8 cellular contexts compared by ENCODE assay signal in genomic region chr11:62881579-62882427, GRCh38. TPM values are rescaled to one million over a fixed set of nuclear protein-coding genes. Genes with fewer than 3 reads are reported as not detected.
A peak's percentile ranks its signal among the peaks of the same experiment; 100 is the strongest.
DNase-seq lines count a peak whose midpoint lies in the region; ATAC-seq and TF ChIP-seq lines count a peak whose summit lies in the region.

No MANE protein-coding gene starts in this region.

- no peaks in the 10 kb centered on the region for H3K27me3 ChIP-seq in CD4-positive, CD25-positive, alpha-beta regulatory T cell (ENCODE audit: control insufficient read depth, insufficient read depth, low read length)
- no peaks in the 10 kb centered on the region for H3K27me3 ChIP-seq in NT2/D1 (ENCODE audit: insufficient read depth, insufficient read length)
- no peaks in the 10 kb centered on the region for H3K27me3 ChIP-seq in muscle layer of colon (ENCODE audit: control insufficient read depth in 1 of 2, insufficient read depth in 2 of 2, low read length in 2 of 2)

- no peaks in the 10 kb centered on the region for H3K9me3 ChIP-seq in CD4-positive, CD25-positive, alpha-beta regulatory T cell (ENCODE audit: control insufficient read depth in 2 of 2, low read length in 2 of 2)
- H3K9me3 ChIP-seq in NT2/D1 (ENCODE audit: insufficient read depth, low read length), result no peaks in the 10 kb centered on the region
- no peaks in the 10 kb centered on the region for H3K9me3 ChIP-seq in muscle layer of colon (ENCODE audit: low read length)

- DNase-seq in CD4-positive, CD25-positive, alpha-beta regulatory T cell, result peak; percentile 90 to 96 (median 93)
- DNase-seq in NT2/D1 (ENCODE audit: low read depth, low spot score), result peak; percentile 91
- DNase-seq in activated T-cell treated with anti-CD3 and anti-CD28 coated beads for 1 hour (ENCODE audit: low read depth), result peak; percentile 86
- DNase-seq in epithelial cell of esophagus (ENCODE audit: low read depth), result peak; percentile 98
- DNase-seq in stimulated activated CD8-positive, alpha-beta memory T cell treated with anti-CD3 and anti-CD28 coated beads, Interleukin-4, amount 100 ng/mL, for 48 hours, result peak; percentile 97

- H3K9ac ChIP-seq in NT2/D1 (ENCODE audit: insufficient read length, low read depth), result peak overlapping the region; percentile 100
- peak overlapping the region; percentile 92 for H3K9ac ChIP-seq in muscle layer of colon (ENCODE audit: low read length)

- H3K27ac Mint-ChIP-seq in CD4-positive, CD25-positive, alpha-beta regulatory T cell, result peak overlapping the region; percentile 99 to 100 (median 100)

- peaks cover 42% of the 10 kb centered on the region for H3K4me1 ChIP-seq in CD4-positive, CD25-positive, alpha-beta regulatory T cell (ENCODE audit: control insufficient read depth, insufficient read depth, low read length, poor library complexity, severe bottlenecking)
- H3K4me1 ChIP-seq in NT2/D1 (ENCODE audit: insufficient read depth, insufficient read length) (peaks cover 19% of the 10 kb centered on the region), muscle layer of colon (ENCODE audit: insufficient read depth, low read length) (peaks cover 38% of the 10 kb centered on the region)

- no peaks in the 10 kb centered on the region for H3K9me3 Mint-ChIP-seq in CD4-positive, CD25-positive, alpha-beta regulatory T cell

- no peak for TF ChIP-seq CTCF in epithelial cell of esophagus (IDR thresholded peaks at IDR 0.05; ENCODE audit: insufficient read depth, low read depth, low read length, missing control alignments)

- peaks cover 42% of the 10 kb centered on the region for H3K36me3 ChIP-seq in CD4-positive, CD25-positive, alpha-beta regulatory T cell (ENCODE audit: control insufficient read depth, insufficient read depth, low read length)
- peaks cover 87% of the 10 kb centered on the region for H3K36me3 ChIP-seq in NT2/D1 (ENCODE audit: insufficient read depth, insufficient read length, low read length)
- peaks cover 42% of the 10 kb centered on the region for H3K36me3 ChIP-seq in muscle layer of colon (ENCODE audit: insufficient read depth, low read length)

- peaks cover 37% of the 10 kb centered on the region for H3K36me3 Mint-ChIP-seq in CD4-positive, CD25-positive, alpha-beta regulatory T cell

- H3K4me3 Mint-ChIP-seq in CD4-positive, CD25-positive, alpha-beta regulatory T cell, result peak overlapping the region; percentile 97 to 100 (median 100)

- H3K4me1 Mint-ChIP-seq in CD4-positive, CD25-positive, alpha-beta regulatory T cell, result peaks cover 11 to 61% (median 43%) of the 10 kb centered on the region in 4 donors

- H3K4me3 ChIP-seq in CD4-positive, CD25-positive, alpha-beta regulatory T cell (ENCODE audit: low read depth, low read length), result peak overlapping the region; percentile 96
- H3K4me3 ChIP-seq in NT2/D1 (ENCODE audit: insufficient read length, low read depth) (peak overlapping the region; percentile 99), epithelial cell of esophagus (ENCODE audit: low read length) (peak overlapping the region; percentile 88), muscle layer of colon (ENCODE audit: low read depth in 1 of 2, low read length in 2 of 2) (peak overlapping the region; percentile 80 to 90)

- ATAC-seq in CD4-positive, CD25-positive, alpha-beta regulatory T cell (ENCODE audit: low read depth in 2 of 2), result peak; percentile 74 to 77
- peak; percentile 26 for ATAC-seq in GM19372 (IDR thresholded peaks at IDR 0.05; ENCODE audit: low read depth, unreplicated experiment)
- ATAC-seq in HG03469 (IDR thresholded peaks at IDR 0.05; ENCODE audit: unreplicated experiment), result peak; percentile 6

- peak overlapping the region; percentile 98 for H3K27ac ChIP-seq in CD4-positive, CD25-positive, alpha-beta regulatory T cell (ENCODE audit: insufficient read depth, low read length, poor library complexity, severe bottlenecking)
- peak overlapping the region; percentile 100 for H3K27ac ChIP-seq in muscle layer of colon (ENCODE audit: low read depth, low read length)

- H3K27me3 Mint-ChIP-seq in CD4-positive, CD25-positive, alpha-beta regulatory T cell, result peaks cover 8% of the 10 kb centered on the region

RNA-seq across cellular contexts. Expression of gene SLC3A2, which starts 1.1 kb away (rescaled TPM):
- total RNA-seq in CD4-positive, CD25-positive, alpha-beta regulatory T cell, result 277 TPM
- 100 to 1,000 TPM; 158 to 172 (median 168) TPM for polyA plus RNA-seq in CD4-positive, CD25-positive, alpha-beta regulatory T cell

RNA-seq across cellular contexts. Expression of gene CHRM1, which starts 39.4 kb away (rescaled TPM):
- total RNA-seq in CD4-positive, CD25-positive, alpha-beta regulatory T cell, result not detected
- not detected for polyA plus RNA-seq in CD4-positive, CD25-positive, alpha-beta regulatory T cell

RNA-seq across cellular contexts. Expression of gene WDR74, which starts 42.4 kb away (rescaled TPM):
- total RNA-seq in CD4-positive, CD25-positive, alpha-beta regulatory T cell, result 201 TPM
- 10 to 100 TPM; 41.6 to 61.1 (median 49.0) TPM for polyA plus RNA-seq in CD4-positive, CD25-positive, alpha-beta regulatory T cell

RNA-seq across cellular contexts. Expression of gene TEX54, which starts 49.2 kb away (rescaled TPM):
- not detected for total RNA-seq in CD4-positive, CD25-positive, alpha-beta regulatory T cell
- 1 to 10 TPM in 2 of 4 donors, under 1 TPM in 1, not detected in 1; 0.76 to 2.2 (median 2.1) TPM for polyA plus RNA-seq in CD4-positive, CD25-positive, alpha-beta regulatory T cell

RNA-seq across cellular contexts. Expression of gene STX5, which starts 50.0 kb away (rescaled TPM):
- 128 TPM for total RNA-seq in CD4-positive, CD25-positive, alpha-beta regulatory T cell
- 10 to 100 TPM; 28.2 to 39.8 (median 35.4) TPM for polyA plus RNA-seq in CD4-positive, CD25-positive, alpha-beta regulatory T cell

Comparison
In these comparisons a context has a peak if more than half of its experiments do, and no peak if none do; other contexts are left out.
1. Peak in every context shown above with its lines: DNase-seq, ATAC-seq, H3K4me3 ChIP-seq and H3K27ac ChIP-seq.
2. ATAC-seq: peak in every context shown above with its lines; median percentile 76 in CD4-positive, CD25-positive, alpha-beta regulatory T cell; 26 in GM19372; 6 in HG03469.